In genomic region chr17:19977360-19978205, GRCh38 we compare ENCODE assay signal across 8 cellular contexts. TPM values are rescaled to one million over a fixed set of nuclear protein-coding genes. Genes with fewer than 3 reads are reported as not detected.
DNase-seq lines count a peak whose midpoint lies in the region; ATAC-seq, FAIRE-seq and TF ChIP-seq lines count a peak whose summit lies in the region.

Gene AKAP10 (minus strand): TSS chr17:19977828. CDS start chr17:19977679, 149 bp downstream.

- TF ChIP-seq CTCF in WI38 (IDR thresholded peaks at IDR 0.05; ENCODE audit: low read depth, low read length) (no peak), bronchial epithelial cell (IDR thresholded peaks at IDR 0.05; ENCODE audit: insufficient read depth, low read length, severe bottlenecking) (no peak)

- no peak for FAIRE-seq in bronchial epithelial cell (lab: Jason Lieb, UNC)

- ATAC-seq in GM18867 (IDR thresholded peaks at IDR 0.05; ENCODE audit: unreplicated experiment): peak; percentile 80
- peak; percentile 71 for ATAC-seq in HG03097 (IDR thresholded peaks at IDR 0.05; ENCODE audit: low FRiP score, unreplicated experiment)

- peaks cover 2% of the 10 kb centered on the region for H3K36me3 ChIP-seq in bronchial epithelial cell (ENCODE audit: control insufficient read depth, insufficient read depth, low read length)

- in situ Hi-C loops in ACHN (cut with HindIII; ENCODE audit: low pct_ligation_motif_present, low pct_unique_long_range_greater_than_20kb, low sequenced_read_pairs): loop anchor here (25.0 kb wide), 1 partner anchor 135 kb away; no protein-coding TSS in a partner anchor

- DNase-seq in ACHN (peak; percentile 87), NCI-H2196 (lab: John Stamatoyannopoulos, UW; ENCODE audit: unreplicated experiment) (peak; percentile 70), bronchial epithelial cell (ENCODE audit: low read depth) (peak; percentile 52), inferior parietal cortex (ENCODE audit: extremely low spot score) (peak; percentile 89)
- peak; percentile 91 to 96 for DNase-seq in stimulated activated CD4-positive, alpha-beta T cell treated with anti-CD3 and anti-CD28 coated beads, Interleukin-12 subunit alpha, Interleukin-12 subunit beta, amount 100 ng/mL, for 24 hours (ENCODE audit: low read depth in 2 of 2)

- H3K4me3 ChIP-seq in WI38 (ENCODE audit: low read depth, low read length): peak within 1 kb of the TSS; percentile 93
- H3K4me3 ChIP-seq in bronchial epithelial cell (ENCODE audit: low read depth, low read length): peak within 1 kb of the TSS; percentile 96

- H3K27me3 ChIP-seq in bronchial epithelial cell (ENCODE audit: control insufficient read depth, insufficient read depth, low read length): no peaks in the 10 kb centered on the region

RNA-seq across cellular contexts. Expression of gene AKAP10, which starts in this region (rescaled TPM):
- total RNA-seq in bronchial epithelial cell: 17.9 and 19.1 TPM in 2 replicates

Comparison
In these comparisons a context has a peak if more than half of its experiments do, and no peak if none do; other contexts are left out.
1. Peak in every context shown above with its lines: DNase-seq, ATAC-seq and H3K4me3 ChIP-seq.